ENCODE assay signal across 30 cellular contexts in genomic region chr17:28493467-28493866, GRCh38. TPM values are rescaled to one million over a fixed set of nuclear protein-coding genes. Genes with fewer than 3 reads are reported as not detected.
DNase-seq lines count a peak whose midpoint lies in the region; ATAC-seq, FAIRE-seq and TF ChIP-seq lines count a peak whose summit lies in the region.
"Had no signal": no experiment of that assay in that cellular context is flagged by ENCODE, and none has a peak within 500 bp of the region (broad histone marks: within the 10 kb centered on the region; RNA-seq: fewer than 3 reads in every experiment).

No MANE protein-coding gene starts in this region.

- no peak overlapping the region for H2AFZ ChIP-seq in GM23248
- H2AFZ ChIP-seq: parathyroid adenoma had no signal

- H3K4me1 ChIP-seq in GM23248 (ENCODE audit: insufficient read depth) (no peaks in the 10 kb centered on the region), kidney (ENCODE audit: control insufficient read depth in 1 of 2, insufficient read depth in 1 of 2, low read depth in 1 of 2, low read length in 2 of 2) (peaks cover 14 to 27% of the 10 kb centered on the region in 2 donors)
- H3K4me1 ChIP-seq: adrenal gland, colonic mucosa, parathyroid adenoma had no signal

- no peaks in the 10 kb centered on the region for H3K9me3 ChIP-seq in GM23248 (ENCODE audit: low read depth)
- H3K9me3 ChIP-seq in kidney (ENCODE audit: control insufficient read depth in 1 of 2, low read length in 2 of 2): no peaks in the 10 kb centered on the region
- H3K9me3 ChIP-seq: adrenal gland, colonic mucosa, thyroid gland had no signal

- H3K9me2 ChIP-seq in GM23248 (ENCODE audit: insufficient read depth): no peaks in the 10 kb centered on the region

- intact Hi-C loops in kidney (cut with DNase I): loop anchor here (10.0 kb wide), 1 partner anchor 121 kb away; the partner anchor contains the start of gene RSKR

- H3F3A ChIP-seq in GM23248 (ENCODE audit: insufficient read depth): no peaks in the 10 kb centered on the region

- TF ChIP-seq CTCF in kidney (IDR thresholded peaks at IDR 0.05; ENCODE audit: borderline replicate concordance, extremely low read depth, insufficient read depth): no peak

- 10 to 14% methylated on average over 8 to 9 of the region's 9 CpGs for WGBS in GM23248 (ENCODE audit: low coverage in 1 of 2, low lambda C conversion rate in 2 of 2, missing lambda C conversion rate in 2 of 2), 2 experiments

- no peaks in the 10 kb centered on the region for H4K20me1 ChIP-seq in GM23248 (ENCODE audit: insufficient read depth)

- H3K79me2 ChIP-seq in GM23248 (ENCODE audit: insufficient read depth): no peaks in the 10 kb centered on the region
- H3K79me2 ChIP-seq: parathyroid adenoma had no signal

- no peak for ATAC-seq in GM18505 (IDR thresholded peaks at IDR 0.05; ENCODE audit: unreplicated experiment)
- ATAC-seq: activated T-cell treated with anti-CD3 and anti-CD28 coated beads, Interleukin-2, amount 50 U/mL, for 72 hours; left cardiac atrium; right cardiac atrium; SK-N-SH treated with all-trans-retinoic acid at 6 μM for 48 hours had no signal

- H3K36me3 ChIP-seq in GM23248 (ENCODE audit: low read depth): no peaks in the 10 kb centered on the region
- peaks cover 0 to 3% of the 10 kb centered on the region in 2 donors for H3K36me3 ChIP-seq in kidney (ENCODE audit: control insufficient read depth in 1 of 2, insufficient read depth in 2 of 2, low read length in 2 of 2)
- H3K36me3 ChIP-seq: adrenal gland, colonic mucosa, thyroid gland had no signal

- no peaks in the 10 kb centered on the region; the same call in 1 of the 2 replicates for H3K27me3 ChIP-seq in GM23248 (replicated peaks; ENCODE audit: insufficient read depth)
- H3K27me3 ChIP-seq: colonic mucosa, thyroid gland had no signal

- no peak overlapping the region for H3K4me2 ChIP-seq in GM23248 (ENCODE audit: unreplicated experiment)

- no peak overlapping the region for H3K9ac ChIP-seq in GM23248
- H3K9ac ChIP-seq in kidney (ENCODE audit: low read length in 2 of 2): no peak overlapping the region
- H3K9ac ChIP-seq: parathyroid adenoma had no signal

- H3K27ac ChIP-seq in GM23248: no peak overlapping the region
- no peak overlapping the region for H3K27ac ChIP-seq in kidney (ENCODE audit: low read depth in 2 of 2, low read length in 2 of 2)
- H3K27ac ChIP-seq: adrenal gland, colonic mucosa, HL-60, parathyroid adenoma, thyroid gland, VCaP had no signal

- H3K4me3 ChIP-seq in GM23248 (no peak overlapping the region), kidney (ENCODE audit: low read length in 2 of 2) (no peak overlapping the region)
- H3K4me3 ChIP-seq: adrenal gland, colonic mucosa, thyroid gland had no signal

- DNase-seq in GM23248 (peak; percentile 63), amniotic epithelial cell (ENCODE audit: low read depth) (peak; percentile 87), kidney (peak; percentile 40), islet precursor cell (no peak), activated T-cell treated with anti-CD3 and anti-CD28 coated beads for 4 hours (no peak), NCI-H128 (lab: John Stamatoyannopoulos, UW; ENCODE audit: unreplicated experiment) (no peak)
- DNase-seq: activated CD4-positive, alpha-beta T cell treated with anti-CD3 and anti-CD28 coated beads for 48 hours; activated naive CD4-positive, alpha-beta T cell treated with Interleukin-2 at 50 U/mL for 16 hours; activated T-cell treated with anti-CD3 and anti-CD28 coated beads, Interleukin-2, amount 50 U/mL, for 72 hours; colonic mucosa; COR-L47; DMS79 treated with DMSO at 0.1 percent for 48 hours; effector memory CD4-positive, alpha-beta T cell; left cardiac atrium; naive B cell; NCI-H1092 treated with DMSO at 0.1 percent for 48 hours; NCI-H2029; NCI-H226; NCI-H748 treated with DMSO at 0.1 percent for 48 hours; right cardiac atrium; T-helper 2 cell; thyroid gland had no signal

- in situ Hi-C loops in GM23248 (cut with MboI): no loop called here

- no peak for TF ChIP-seq POLR2A in GM18505 (IDR thresholded peaks at IDR 0.05; ENCODE audit: borderline replicate concordance, extremely low read depth, insufficient read depth, insufficient read length)

- no peak for FAIRE-seq in kidney (lab: Jason Lieb, UNC)

RNA-seq across cellular contexts. Expression of gene FOXN1, which starts 12.7 kb away (rescaled TPM):
- total RNA-seq in GM23248 (2014; rRNA removed; shearing (Covaris generic)): not detected in 2 replicates
- polyA plus RNA-seq in GM23248 (2016; fragmentation: Nextera tagmentation; extraction: Ambion mirVana) (not detected in 2 replicates), kidney (ENCODE audit: insufficient read depth, low read depth, low replicate concordance) (not detected)
- total RNA-seq in kidney: not detected
- total RNA-seq: activated T-cell treated with anti-CD3 and anti-CD28 coated beads, Interleukin-2, amount 50 U/mL, for 72 hours; adrenal gland; H7; left cardiac atrium; mesenteric fat pad; right cardiac atrium had no signal
- polyA plus RNA-seq: adrenal gland, right cardiac atrium had no signal

RNA-seq across cellular contexts. Expression of gene SLC13A2, which starts 20.0 kb away (rescaled TPM):
- not detected in 2 replicates for total RNA-seq in GM23248 (2014; rRNA removed; shearing (Covaris generic))
- polyA plus RNA-seq in GM23248 (2016; fragmentation: Nextera tagmentation; extraction: Ambion mirVana) (not detected in 2 replicates), kidney (ENCODE audit: insufficient read depth, low read depth, low replicate concordance) (69.0 TPM)
- total RNA-seq in kidney: 1.1 TPM
- total RNA-seq: activated T-cell treated with anti-CD3 and anti-CD28 coated beads, Interleukin-2, amount 50 U/mL, for 72 hours; adrenal gland; H7; left cardiac atrium; right cardiac atrium; thyroid gland had no signal
- polyA plus RNA-seq: right cardiac atrium had no signal

RNA-seq across cellular contexts. Expression of gene UNC119, which starts 59.0 kb away (rescaled TPM):
- 30.9 and 50.9 TPM in 2 replicates for total RNA-seq in GM23248 (2014; rRNA removed; shearing (Covaris generic))
- 28.8 and 29.4 TPM in 2 replicates for polyA plus RNA-seq in GM23248 (2016; fragmentation: Nextera tagmentation; extraction: Ambion mirVana)
- 19.0 TPM for total RNA-seq in kidney
- polyA plus RNA-seq in kidney (ENCODE audit: insufficient read depth, low read depth, low replicate concordance): 60.7 TPM

Comparison
In these comparisons a context has a peak if more than half of its experiments do, and no peak if none do; other contexts are left out.
1. DNase-seq: peak in GM23248 (single experiment), amniotic epithelial cell (single experiment) and kidney (single experiment); none in islet precursor cell (single experiment), activated T-cell treated with anti-CD3 and anti-CD28 coated beads for 4 hours (single experiment) and NCI-H128 (single experiment).